17 cellular contexts compared by ENCODE assay signal in the genomic region with DNA sequence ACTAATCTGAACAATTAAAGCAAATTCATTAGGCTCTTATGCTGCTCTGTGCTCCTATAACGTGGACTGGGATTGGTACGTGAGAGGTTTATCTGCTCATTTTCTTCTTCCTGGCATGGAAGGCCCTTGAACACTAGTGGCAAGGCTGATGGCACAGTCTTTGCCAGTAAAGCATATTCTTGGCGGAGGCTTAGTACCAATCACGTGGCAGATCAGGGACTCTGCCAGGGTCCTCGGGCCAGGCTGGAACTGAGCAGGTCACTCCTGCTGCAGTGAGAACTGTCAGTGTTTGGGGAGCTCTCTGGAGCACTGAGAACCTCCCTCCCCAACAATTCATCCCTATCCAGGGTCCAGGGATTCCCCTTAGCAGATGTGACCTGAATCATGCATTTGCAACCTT. TPM values are rescaled to one million over a fixed set of nuclear protein-coding genes. Genes with fewer than 3 reads are reported as not detected.
"Had no signal": no experiment of that assay in that cellular context is flagged by ENCODE, and none has a peak within 500 bp of the region (broad histone marks: within the 10 kb centered on the region; RNA-seq: fewer than 3 reads in every experiment).

No MANE protein-coding gene starts in this region.

- H3K36me3 ChIP-seq: ascending aorta, sigmoid colon had no signal

- H3K36me3 Mint-ChIP-seq: type B pancreatic cell had no signal

- H3K27ac ChIP-seq: ascending aorta, coronary artery, sigmoid colon had no signal

- H3K9me3 Mint-ChIP-seq: activated CD4-positive, alpha-beta memory T cell treated with anti-CD3 and anti-CD28 coated beads, Interleukin-2, amount 10 ng/mL, durations not matched to agents 7 days and 5 days; activated naive CD8-positive, alpha-beta T cell treated with anti-CD3 and anti-CD28 coated beads, Interleukin-2, amount 50 U/mL, for 24 hours; activated T-cell treated with anti-CD3 and anti-CD28 coated beads, Interleukin-2, amount 50 U/mL, for 72 hours; nephron; T-helper 2 cell treated with Interferon-gamma antibody and Interleukin-4, amounts not matched to agents 5 μg/mL and 100 μg/mL, for 36 hours; type B pancreatic cell had no signal

- H3K27me3 ChIP-seq: ascending aorta, sigmoid colon had no signal

- H3K9me3 ChIP-seq: ascending aorta, sigmoid colon had no signal

- H3K27me3 Mint-ChIP-seq: activated naive CD8-positive, alpha-beta T cell treated with anti-CD3 and anti-CD28 coated beads, Interleukin-2, amount 50 U/mL, for 24 hours had no signal

- H3K27ac Mint-ChIP-seq: activated CD4-positive, alpha-beta memory T cell treated with anti-CD3 and anti-CD28 coated beads, Interleukin-2, amount 10 ng/mL, durations not matched to agents 7 days and 5 days; activated naive CD8-positive, alpha-beta T cell treated with anti-CD3 and anti-CD28 coated beads, Interleukin-2, amount 50 U/mL, for 24 hours; activated T-cell treated with anti-CD3 and anti-CD28 coated beads, Interleukin-2, amount 50 U/mL, for 72 hours; nephron; progenitor cell of endocrine pancreas; T-helper 2 cell treated with Interferon-gamma antibody and Interleukin-4, amounts not matched to agents 5 μg/mL and 100 μg/mL, for 36 hours; type B pancreatic cell had no signal

- FAIRE-seq: bronchial epithelial cell, frontal cortex had no signal

- H3K4me3 Mint-ChIP-seq: activated CD4-positive, alpha-beta memory T cell treated with anti-CD3 and anti-CD28 coated beads, Interleukin-2, amount 10 ng/mL, durations not matched to agents 7 days and 5 days; activated naive CD8-positive, alpha-beta T cell treated with anti-CD3 and anti-CD28 coated beads, Interleukin-2, amount 50 U/mL, for 24 hours; activated T-cell treated with anti-CD3 and anti-CD28 coated beads, Interleukin-2, amount 50 U/mL, for 72 hours; nephron; T-helper 2 cell treated with Interferon-gamma antibody and Interleukin-4, amounts not matched to agents 5 μg/mL and 100 μg/mL, for 36 hours; type B pancreatic cell had no signal

- H3K4me1 ChIP-seq: ascending aorta had no signal

- DNase-seq: activated CD4-positive, alpha-beta memory T cell treated with anti-CD3 and anti-CD28 coated beads, Interleukin-2, amount 10 ng/mL, durations not matched to agents 7 days and 5 days; activated gamma-delta T cell treated with Interleukin-2 at 50 U/mL for 16 hours; activated naive CD8-positive, alpha-beta T cell treated with anti-CD3 and anti-CD28 coated beads, Interleukin-2, amount 50 U/mL, for 24 hours; activated T-cell treated with anti-CD3 and anti-CD28 coated beads, Interleukin-2, amount 50 U/mL, for 72 hours; effector CD8-positive, alpha-beta T cell; occipital lobe; sigmoid colon; stimulated activated CD4-positive, alpha-beta T cell treated with anti-CD3 and anti-CD28 coated beads, Interleukin-12 subunit alpha, Interleukin-12 subunit beta, amount 100 ng/mL, for 4 hours; stimulated activated naive CD4-positive, alpha-beta T cell treated with Interleukin-2 at 50 U/mL for 16 hours had no signal

- ATAC-seq: activated naive CD8-positive, alpha-beta T cell treated with anti-CD3 and anti-CD28 coated beads, Interleukin-2, amount 50 U/mL, for 24 hours; activated T-cell treated with anti-CD3 and anti-CD28 coated beads, Interleukin-2, amount 50 U/mL, for 72 hours had no signal

- H3K4me3 ChIP-seq: ascending aorta, coronary artery, sigmoid colon had no signal

RNA-seq across cellular contexts. Expression of a gene that starts 3.7 kb away (rescaled TPM):
- total RNA-seq: ascending aorta, frontal cortex had no signal
